Comparison of ENCODE assay signal across 8 cellular contexts in the genomic region with DNA sequence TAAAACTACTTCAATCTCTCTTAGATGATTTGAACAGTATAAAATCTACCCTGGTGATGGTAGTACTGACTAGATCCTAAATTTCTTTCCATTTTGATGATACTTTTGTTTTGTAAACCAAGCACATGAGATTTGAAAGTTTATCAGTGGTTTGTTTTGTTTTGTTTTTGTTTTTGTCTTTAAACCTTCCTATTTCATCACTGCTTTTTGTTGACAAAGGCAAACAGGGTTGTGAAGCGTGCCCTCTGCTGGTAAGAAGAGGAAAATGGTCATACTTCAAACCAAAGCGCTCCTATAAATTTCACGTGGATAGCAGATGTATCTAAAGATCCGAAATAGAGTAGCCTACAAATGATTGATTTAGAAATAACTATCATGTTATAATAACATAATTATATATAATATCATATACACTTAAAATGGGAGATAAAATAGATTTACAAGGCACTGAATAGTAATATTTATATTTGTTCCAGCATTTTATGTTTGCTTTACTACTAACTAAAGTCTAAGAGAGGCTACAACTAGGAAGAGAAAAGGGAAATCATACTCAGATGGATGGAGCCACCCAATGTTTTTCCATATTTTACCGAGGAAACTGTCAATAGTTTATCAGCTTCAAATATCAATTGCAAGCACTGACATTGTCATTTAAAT.
A peak's percentile ranks its signal among the peaks of the same experiment; 100 is the strongest.
DNase-seq lines count a peak whose midpoint lies in the region; ATAC-seq, FAIRE-seq and TF ChIP-seq lines count a peak whose summit lies in the region.

No MANE protein-coding gene starts in this region.

- no peaks in the 10 kb centered on the region for H3K79me2 ChIP-seq in K562 (ENCODE audit: control insufficient read depth, insufficient read depth, low read length)

- H3K27me3 ChIP-seq in H7 (ENCODE audit: control insufficient read depth, insufficient read depth, low read length) (no peaks in the 10 kb centered on the region), K562 (ENCODE audit: control insufficient read depth in 2 of 2, insufficient read depth in 2 of 2, low read length in 2 of 2) (no peaks in the 10 kb centered on the region)
- H3K27me3 ChIP-seq in effector memory CD4-positive, alpha-beta T cell (replicated peaks; ENCODE audit: control insufficient read depth, insufficient read depth, low read length, poor library complexity, severe bottlenecking) = no peaks in the 10 kb centered on the region

- H3K4me2 ChIP-seq in K562 (ENCODE audit: insufficient read depth, low read length) = no peak overlapping the region

- TF ChIP-seq CTCF in K562 (IDR thresholded peaks at IDR 0.05 in 2 of 3, conservative IDR thresholded peaks at IDR 0.05 in 1 of 3; ENCODE audit: insufficient read depth in 2 of 3, low read depth in 1 of 3, low read length in 3 of 3) = peak; percentile 35 to 67 (median 63); a peak in 5 of 6 replicates

- peak; percentile 85 for FAIRE-seq in K562 (lab: Jason Lieb, UNC)

- BruUV-seq in K562 (replicated peaks; lab: Mats Ljungman, UMichigan) = no TSS peak

- no peak for TF ChIP-seq EP300 in K562 (IDR thresholded peaks at IDR 0.05; ENCODE audit: low read length)

- in situ Hi-C loops in K562 (cut with MboI) = no loop called here

- no peak overlapping the region for H3K4me3 ChIP-seq in H7 (ENCODE audit: insufficient read depth, low read depth, low read length)
- no peak overlapping the region for H3K4me3 ChIP-seq in K562
- H3K4me3 ChIP-seq in effector memory CD4-positive, alpha-beta T cell (ENCODE audit: insufficient read depth, low read depth, low read length, poor library complexity, severe bottlenecking) = no peak overlapping the region

- H3K4me1 ChIP-seq in K562 (replicated peaks in 1 of 2; ENCODE audit: control insufficient read depth in 2 of 2, insufficient read depth in 2 of 2, low read length in 2 of 2) = no peaks in the 10 kb centered on the region
- no peaks in the 10 kb centered on the region for H3K4me1 ChIP-seq in effector memory CD4-positive, alpha-beta T cell (ENCODE audit: control insufficient read depth, insufficient read depth, low read length, poor library complexity, severe bottlenecking)

- CTCF ChIA-PET in K562 (lab: Yijun Ruan, JAX; ENCODE audit: low intra/inter-chr PET ratio) = no interaction called here

- ATAC-seq in K562 (peak; percentile 73), left lobe of liver (peak; percentile 92)

- intact Hi-C loops in K562 (cut with micrococcal nuclease) = loop anchor here (10.0 kb wide), 3 partner anchors 119 to 1901 kb away; a partner anchor contains a TSS

- H3K27ac ChIP-seq in K562 (ENCODE audit: extremely low read depth, low read depth, low read length) = no peak overlapping the region
- no peak overlapping the region for H3K27ac ChIP-seq in effector memory CD4-positive, alpha-beta T cell (ENCODE audit: insufficient read depth, low read length, poor library complexity, severe bottlenecking)

- no peaks in the 10 kb centered on the region for H3K9me1 ChIP-seq in K562 (ENCODE audit: control insufficient read depth, insufficient read depth, low read length)

- TF ChIP-seq POLR2A in K562 (conservative IDR thresholded peaks at IDR 0.05) = no peak

- 1% methylated on average over 5 of the region's 5 CpGs for WGBS in K562 (ENCODE audit: insufficient coverage, low coverage, missing lambda C conversion rate)

- peak; percentile 51 to 62 for TF ChIP-seq RAD21 in K562 (CRISPR knock-in tag; conservative IDR thresholded peaks at IDR 0.05 in 1 of 2, IDR thresholded peaks at IDR 0.05 in 1 of 2)

- H2AFZ ChIP-seq in K562 (ENCODE audit: low read depth, low read length) = no peak overlapping the region

- no peak overlapping the region for H3K9ac ChIP-seq in K562 (ENCODE audit: insufficient read depth in 1 of 2, low read depth in 2 of 2, low read length in 2 of 2)

- no peaks in the 10 kb centered on the region for H4K20me1 ChIP-seq in K562 (replicated peaks; ENCODE audit: control insufficient read depth, insufficient read depth, low read length)

- POLR2A ChIA-PET in K562 (lab: Yijun Ruan, JAX) = no interaction called here

- no peaks in the 10 kb centered on the region for H3K9me3 ChIP-seq in K562 (replicated peaks; ENCODE audit: control insufficient read depth, insufficient read depth, low read depth, low read length)
- no peaks in the 10 kb centered on the region for H3K9me3 ChIP-seq in effector memory CD4-positive, alpha-beta T cell (ENCODE audit: control insufficient read depth, low read length)

- peak; percentile 9 for DNase-seq in stimulated activated CD4-positive, alpha-beta T cell treated with anti-CD3 and anti-CD28 coated beads, Interleukin-1b, Interleukin-23, amount 100 ng/mL, for 48 hours
- DNase-seq in stimulated activated CD4-positive, alpha-beta T cell treated with anti-CD3 and anti-CD28 coated beads, Interleukin-4, amount 100 ng/mL, for 1 hour = no peak
- DNase-seq in H7 (peak; percentile 53), NCI-H2029 (lab: John Stamatoyannopoulos, UW) (peak; percentile 20), K562 (ENCODE audit: extremely low read depth in 1 of 4, low spot score in 3 of 4) (peak; percentile 36 to 49 (median 38)), left lobe of liver (ENCODE audit: low spot score) (no peak), MV-4-11 (lab: John Stamatoyannopoulos, UW) (no peak)
- DNase-seq in effector memory CD4-positive, alpha-beta T cell = no peak

- no peaks in the 10 kb centered on the region for H3K36me3 ChIP-seq in H7 (replicated peaks; ENCODE audit: control insufficient read depth, insufficient read depth, low read length)
- H3K36me3 ChIP-seq in K562 (ENCODE audit: control insufficient read depth, insufficient read depth, low read length) = no peaks in the 10 kb centered on the region
- H3K36me3 ChIP-seq in effector memory CD4-positive, alpha-beta T cell (ENCODE audit: control insufficient read depth, insufficient read depth, low read length) = no peaks in the 10 kb centered on the region

TF ChIP-seq in K562, 482 proteins besides CTCF, POLR2A, EP300 and RAD21 (continues in another document):
- no peak for TF ChIP-seq HDAC8 (tag; IDR thresholded peaks at IDR 0.05)
- TF ChIP-seq ILK (tag; IDR thresholded peaks at IDR 0.05; ENCODE audit: borderline replicate concordance, low read depth) = no peak
- TF ChIP-seq, protein P1, sequence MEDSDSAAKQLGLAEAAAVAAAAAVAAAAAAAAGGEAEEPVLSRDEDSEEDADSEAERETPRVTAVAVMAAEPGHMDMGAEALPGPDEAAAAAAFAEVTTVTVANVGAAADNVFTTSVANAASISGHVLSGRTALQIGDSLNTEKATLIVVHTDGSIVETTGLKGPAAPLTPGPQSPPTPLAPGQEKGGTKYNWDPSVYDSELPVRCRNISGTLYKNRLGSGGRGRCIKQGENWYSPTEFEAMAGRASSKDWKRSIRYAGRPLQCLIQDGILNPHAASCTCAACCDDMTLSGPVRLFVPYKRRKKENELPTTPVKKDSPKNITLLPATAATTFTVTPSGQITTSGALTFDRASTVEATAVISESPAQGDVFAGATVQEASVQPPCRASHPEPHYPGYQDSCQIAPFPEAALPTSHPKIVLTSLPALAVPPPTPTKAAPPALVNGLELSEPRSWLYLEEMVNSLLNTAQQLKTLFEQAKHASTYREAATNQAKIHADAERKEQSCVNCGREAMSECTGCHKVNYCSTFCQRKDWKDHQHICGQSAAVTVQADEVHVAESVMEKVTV (CRISPR knock-in tag; IDR thresholded peaks at IDR 0.05) = 0 out of 2 replicates have a peak, but pooled peaks have one; percentile 13
- TF ChIP-seq C11orf30 (IDR thresholded peaks at IDR 0.05; ENCODE audit: low read depth) = no peak
- TF ChIP-seq FOXA3 (CRISPR knock-in tag; conservative IDR thresholded peaks at IDR 0.05 in 1 of 2, IDR thresholded peaks at IDR 0.05 in 1 of 2) = peak in 1 of 2 experiments; percentile 61; a peak in 2 of 4 replicates
- TF ChIP-seq LCOR (CRISPR knock-in tag; IDR thresholded peaks at IDR 0.05) = no peak
- TF ChIP-seq SMC3 (conservative IDR thresholded peaks at IDR 0.05; ENCODE audit: insufficient read depth, low read depth, low read length) = peak; percentile 65
- TF ChIP-seq, protein P2, sequence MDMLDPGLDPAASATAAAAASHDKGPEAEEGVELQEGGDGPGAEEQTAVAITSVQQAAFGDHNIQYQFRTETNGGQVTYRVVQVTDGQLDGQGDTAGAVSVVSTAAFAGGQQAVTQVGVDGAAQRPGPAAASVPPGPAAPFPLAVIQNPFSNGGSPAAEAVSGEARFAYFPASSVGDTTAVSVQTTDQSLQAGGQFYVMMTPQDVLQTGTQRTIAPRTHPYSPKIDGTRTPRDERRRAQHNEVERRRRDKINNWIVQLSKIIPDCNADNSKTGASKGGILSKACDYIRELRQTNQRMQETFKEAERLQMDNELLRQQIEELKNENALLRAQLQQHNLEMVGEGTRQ (CRISPR knock-in tag; IDR thresholded peaks at IDR 0.05) = no peak
- no peak for TF ChIP-seq MBD2 (IDR thresholded peaks at IDR 0.05; ENCODE audit: borderline replicate concordance, low read depth)
- TF ChIP-seq, protein P3, sequence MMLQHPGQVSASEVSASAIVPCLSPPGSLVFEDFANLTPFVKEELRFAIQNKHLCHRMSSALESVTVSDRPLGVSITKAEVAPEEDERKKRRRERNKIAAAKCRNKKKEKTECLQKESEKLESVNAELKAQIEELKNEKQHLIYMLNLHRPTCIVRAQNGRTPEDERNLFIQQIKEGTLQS (IDR thresholded peaks at IDR 0.05) = peak; percentile 71
- TF ChIP-seq, protein P3 (CRISPR knock-in tag; conservative IDR thresholded peaks at IDR 0.05) = no peak
- no peak for TF ChIP-seq SMARCA4 (IDR thresholded peaks at IDR 0.05)
- TF ChIP-seq CEBPB (tag; IDR thresholded peaks at IDR 0.05) = peak; percentile 46; the same call in 1 of the 2 replicates
- no peak for TF ChIP-seq EWSR1 (IDR thresholded peaks at IDR 0.05; ENCODE audit: borderline replicate concordance, low read depth, partially characterized antibody)
- no peak for TF ChIP-seq SIRT6 (IDR thresholded peaks at IDR 0.05; ENCODE audit: low read depth, low read length)
- no peak for TF ChIP-seq DIDO1 (tag; IDR thresholded peaks at IDR 0.05; ENCODE audit: low read depth)

Comparison
In these comparisons a context has a peak if more than half of its experiments do, and no peak if none do; other contexts are left out.
1. DNase-seq: peak in stimulated activated CD4-positive, alpha-beta T cell treated with anti-CD3 and anti-CD28 coated beads, Interleukin-1b, Interleukin-23, amount 100 ng/mL, for 48 hours (single experiment), H7 (single experiment), NCI-H2029 (single experiment) and K562 (4 of 4); none in stimulated activated CD4-positive, alpha-beta T cell treated with anti-CD3 and anti-CD28 coated beads, Interleukin-4, amount 100 ng/mL, for 1 hour (single experiment), left lobe of liver (single experiment), effector memory CD4-positive, alpha-beta T cell (0 of 3) and MV-4-11 (single experiment).